ENCODE assay signal across 8 cellular contexts in the genomic region with DNA sequence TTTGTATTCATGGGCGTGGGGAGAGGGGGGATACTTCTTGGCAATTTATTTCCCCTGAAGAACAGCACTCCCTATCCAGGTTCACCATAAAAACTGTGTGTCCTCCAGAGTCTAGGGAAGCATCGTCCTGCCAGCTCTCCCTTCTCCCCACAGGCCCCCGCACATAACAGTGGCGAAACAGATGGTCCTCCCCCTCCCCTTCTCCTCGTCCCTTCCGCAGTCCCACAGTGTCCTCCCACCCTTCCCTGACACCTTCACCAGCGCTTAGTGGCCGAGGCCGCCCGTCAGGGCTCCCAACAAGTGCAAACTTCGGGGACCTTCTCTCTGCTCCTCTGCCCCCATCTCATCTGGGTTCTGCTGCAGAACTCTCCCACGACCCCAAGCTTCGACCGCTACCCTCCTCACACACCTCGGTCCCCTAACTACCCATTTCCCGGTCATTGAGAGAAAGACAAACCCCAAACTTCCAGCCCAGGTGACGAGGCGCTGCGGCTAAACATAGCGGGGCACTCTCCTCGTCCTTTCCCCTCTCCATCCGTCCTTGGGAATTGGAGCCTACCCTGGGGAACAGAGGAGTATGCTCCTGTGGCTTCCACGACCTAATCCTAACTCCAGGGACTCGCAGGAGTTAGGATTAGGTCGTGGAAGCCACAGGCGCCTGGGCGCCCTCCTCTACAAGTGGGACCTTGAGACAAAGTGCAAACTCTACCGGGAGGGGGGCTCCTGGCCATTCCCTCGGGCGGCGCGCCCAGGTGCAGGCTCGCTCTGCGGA. TPM values are rescaled to one million over a fixed set of nuclear protein-coding genes. Genes with fewer than 3 reads are reported as not detected.
DNase-seq lines count a peak whose midpoint lies in the region; ATAC-seq and TF ChIP-seq lines count a peak whose summit lies in the region.

No MANE protein-coding gene starts in this region.

- H3K4me1 ChIP-seq in ES-I3 (ENCODE audit: insufficient read depth, low read length) (no peaks in the 10 kb centered on the region), endodermal cell (ENCODE audit: control insufficient read depth, insufficient read depth, low read length) (no peaks in the 10 kb centered on the region)

- H3K36me3 ChIP-seq in ES-I3 (ENCODE audit: insufficient read depth, low read length) (no peaks in the 10 kb centered on the region), endodermal cell (ENCODE audit: control insufficient read depth, insufficient read depth, low read length) (no peaks in the 10 kb centered on the region)

- TF ChIP-seq CTCF in endodermal cell (conservative IDR thresholded peaks at IDR 0.05) (no peak), osteocyte (IDR thresholded peaks at IDR 0.05) (no peak)

- peaks cover 78% of the 10 kb centered on the region for H3K27me3 Mint-ChIP-seq in endodermal cell (ENCODE audit: insufficient read depth)
- peaks cover 81% of the 10 kb centered on the region for H3K27me3 Mint-ChIP-seq in osteocyte (ENCODE audit: unreplicated experiment)
- peaks cover 80% of the 10 kb centered on the region for H3K27me3 Mint-ChIP-seq in activated CD8-positive, alpha-beta memory T cell treated with anti-CD3 and anti-CD28 coated beads, Interleukin-2, amount 10 ng/mL, durations not matched to agents 7 days and 5 days

- CTCF ChIA-PET in activated CD8-positive, alpha-beta memory T cell treated with anti-CD3 and anti-CD28 coated beads, Interleukin-2, amount 10 ng/mL, durations not matched to agents 7 days and 5 days (lab: Charles Lee) = no interaction called here

- 5 to 10% methylated on average over 12 to 34 of the region's 34 CpGs for whole genome bisulfite sequencing in endodermal cell (ENCODE audit: insufficient coverage in 1 of 2, insufficient read length in 1 of 2), 2 experiments

- H3K4me1 Mint-ChIP-seq in endodermal cell (peaks cover 20% of the 10 kb centered on the region), osteocyte (ENCODE audit: unreplicated experiment) (peaks cover 22% of the 10 kb centered on the region)
- peaks cover 13% of the 10 kb centered on the region for H3K4me1 Mint-ChIP-seq in activated CD8-positive, alpha-beta memory T cell treated with anti-CD3 and anti-CD28 coated beads, Interleukin-2, amount 10 ng/mL, durations not matched to agents 7 days and 5 days

- H3K9me3 ChIP-seq in ES-I3 (ENCODE audit: control insufficient read depth, insufficient read depth, low read length) (no peaks in the 10 kb centered on the region), endodermal cell (ENCODE audit: control insufficient read depth, low read length) (no peaks in the 10 kb centered on the region)

- peak overlapping the region; percentile 70 for H3K9ac ChIP-seq in ES-I3 (ENCODE audit: low read depth, low read length)
- H3K9ac ChIP-seq in endodermal cell (ENCODE audit: extremely low read depth, low read length, poor library complexity, severe bottlenecking) = no peak overlapping the region

- ATAC-seq in HG03045 (IDR thresholded peaks at IDR 0.05; ENCODE audit: unreplicated experiment) = no peak
- no peak for ATAC-seq in activated CD8-positive, alpha-beta memory T cell treated with anti-CD3 and anti-CD28 coated beads, Interleukin-2, amount 10 ng/mL, durations not matched to agents 7 days and 5 days

- H3K27ac ChIP-seq in endodermal cell (ENCODE audit: low read depth, low read length) = no peak overlapping the region

- H3K27ac Mint-ChIP-seq in endodermal cell = no peak overlapping the region
- no peak overlapping the region for H3K27ac Mint-ChIP-seq in osteocyte (ENCODE audit: unreplicated experiment)
- H3K27ac Mint-ChIP-seq in activated CD8-positive, alpha-beta memory T cell treated with anti-CD3 and anti-CD28 coated beads, Interleukin-2, amount 10 ng/mL, durations not matched to agents 7 days and 5 days = no peak overlapping the region

- peak overlapping the region; percentile 85 for H3K4me3 ChIP-seq in endodermal cell (ENCODE audit: low read length)

- H3K36me3 Mint-ChIP-seq in endodermal cell (ENCODE audit: low read depth) = no peaks in the 10 kb centered on the region
- H3K36me3 Mint-ChIP-seq in osteocyte (ENCODE audit: unreplicated experiment) = no peaks in the 10 kb centered on the region
- no peaks in the 10 kb centered on the region for H3K36me3 Mint-ChIP-seq in activated CD8-positive, alpha-beta memory T cell treated with anti-CD3 and anti-CD28 coated beads, Interleukin-2, amount 10 ng/mL, durations not matched to agents 7 days and 5 days

- H3K4me3 Mint-ChIP-seq in endodermal cell (peak overlapping the region; percentile 80), osteocyte (ENCODE audit: unreplicated experiment) (peak overlapping the region; percentile 66)
- H3K4me3 Mint-ChIP-seq in activated CD8-positive, alpha-beta memory T cell treated with anti-CD3 and anti-CD28 coated beads, Interleukin-2, amount 10 ng/mL, durations not matched to agents 7 days and 5 days = no peak overlapping the region

- DNase-seq in HuH-7.5 (ENCODE audit: low spot score) (peak; percentile 37), endodermal cell (peak; percentile 77), osteocyte (ENCODE audit: extremely low spot score, unreplicated experiment) (no peak), COLO829 (ENCODE audit: low spot score) (no peak), NOMO-1 (lab: John Stamatoyannopoulos, UW; ENCODE audit: unreplicated experiment in 2 of 2) (no peak)
- no peak for DNase-seq in activated CD8-positive, alpha-beta memory T cell treated with anti-CD3 and anti-CD28 coated beads, Interleukin-2, amount 10 ng/mL, durations not matched to agents 7 days and 5 days

- H3K9me3 Mint-ChIP-seq in endodermal cell (no peaks in the 10 kb centered on the region), osteocyte (ENCODE audit: unreplicated experiment) (no peaks in the 10 kb centered on the region)
- no peaks in the 10 kb centered on the region for H3K9me3 Mint-ChIP-seq in activated CD8-positive, alpha-beta memory T cell treated with anti-CD3 and anti-CD28 coated beads, Interleukin-2, amount 10 ng/mL, durations not matched to agents 7 days and 5 days (ENCODE audit: low read depth)

- H3K27me3 ChIP-seq in endodermal cell (ENCODE audit: control insufficient read depth, insufficient read depth, low read length, poor library complexity, severe bottlenecking) = peaks cover 96% of the 10 kb centered on the region

RNA-seq across cellular contexts. Expression of a gene that starts 1.0 kb away (rescaled TPM):
- total RNA-seq in endodermal cell (10 to 100 TPM in 1 of 2 donors, 1 to 10 TPM in 1; 5.3 to 18.1 TPM), osteocyte (0.13 and 0.16 TPM in 2 replicates)
- 1.1 TPM for polyA plus RNA-seq in endodermal cell (2013, experiment 1 of 2)
- 1.4 TPM for polyA plus RNA-seq in endodermal cell (2013, experiment 2 of 2)
- not detected for total RNA-seq in activated CD8-positive, alpha-beta memory T cell treated with anti-CD3 and anti-CD28 coated beads, Interleukin-2, amount 10 ng/mL, durations not matched to agents 7 days and 5 days

Comparison
In these comparisons a context has a peak if more than half of its experiments do, and no peak if none do; other contexts are left out.
1. DNase-seq: peak in HuH-7.5 (single experiment) and endodermal cell (single experiment); none in osteocyte (single experiment), COLO829 (single experiment), NOMO-1 (0 of 2) and activated CD8-positive, alpha-beta memory T cell treated with anti-CD3 and anti-CD28 coated beads, Interleukin-2, amount 10 ng/mL, durations not matched to agents 7 days and 5 days (single experiment).